8 cellular contexts compared by ENCODE assay signal in the genomic region with DNA sequence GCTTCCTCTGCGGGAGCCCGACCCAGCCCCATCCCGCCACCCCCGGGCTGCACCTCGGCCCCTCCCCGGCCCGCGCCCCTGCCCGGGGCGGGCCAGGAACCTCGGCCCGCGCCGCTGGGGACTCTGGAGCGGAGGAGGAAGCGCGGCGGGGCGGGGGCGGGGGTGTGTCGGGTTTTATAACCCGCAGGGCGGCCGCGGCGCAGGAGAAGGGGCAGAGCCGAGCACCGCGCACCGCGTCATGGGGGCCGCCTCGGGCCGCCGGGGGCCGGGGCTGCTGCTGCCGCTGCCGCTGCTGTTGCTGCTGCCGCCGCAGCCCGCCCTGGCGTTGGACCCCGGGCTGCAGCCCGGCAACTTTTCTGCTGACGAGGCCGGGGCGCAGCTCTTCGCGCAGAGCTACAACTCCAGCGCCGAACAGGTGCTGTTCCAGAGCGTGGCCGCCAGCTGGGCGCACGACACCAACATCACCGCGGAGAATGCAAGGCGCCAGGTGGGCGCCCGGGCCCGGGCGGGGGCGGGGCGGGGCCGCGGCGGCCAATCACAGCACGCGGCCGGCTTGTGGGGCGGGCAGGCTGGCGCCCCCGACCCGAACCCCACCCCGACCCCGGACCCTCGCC. TPM values are rescaled to one million over a fixed set of nuclear protein-coding genes. Genes with fewer than 3 reads are reported as not detected.
DNase-seq lines count a peak whose midpoint lies in the region; ATAC-seq, FAIRE-seq and TF ChIP-seq lines count a peak whose summit lies in the region.

Gene ACE, plus strand, starts transcription at position 205 of the 614 bp plus-strand sequence. Its CDS starts 34 bp downstream, at position 239.

- no peak within 1 kb of the TSS for H3K27ac ChIP-seq in HUES6 (ENCODE audit: low read depth, low read length)
- H3K27ac ChIP-seq in SU-DHL-6 (ENCODE audit: low read depth, low read length), result no peak within 1 kb of the TSS
- peak within 1 kb of the TSS; percentile 39 to 58 for H3K27ac ChIP-seq in breast epithelium
- no peak within 1 kb of the TSS for H3K27ac ChIP-seq in keratinocyte (ENCODE audit: control insufficient read depth, insufficient read depth, low read length)

- H2AFZ ChIP-seq in SU-DHL-6 (ENCODE audit: low read depth, low read length, severe bottlenecking) (no peak within 1 kb of the TSS), keratinocyte (ENCODE audit: control insufficient read depth, low read length) (peak within 1 kb of the TSS; percentile 19)

- no peak for TF ChIP-seq POLR2A in breast epithelium (IDR thresholded peaks at IDR 0.05)

- H3K4me3 ChIP-seq in HUES6 (ENCODE audit: low read depth, low read length), result peak within 1 kb of the TSS; percentile 60
- no peak within 1 kb of the TSS for H3K4me3 ChIP-seq in SU-DHL-6 (ENCODE audit: insufficient read depth, low read length, poor library complexity, severe bottlenecking)
- peak within 1 kb of the TSS; percentile 53 to 77 (median 59) for H3K4me3 ChIP-seq in breast epithelium
- peak within 1 kb of the TSS in 2 of 3 experiments; percentile 44 to 54 for H3K4me3 ChIP-seq in keratinocyte (ENCODE audit: control insufficient read depth in 2 of 3, extremely low read depth in 1 of 3, insufficient read depth in 2 of 3, low read depth in 1 of 3, low read length in 3 of 3)

- no peak for FAIRE-seq in keratinocyte (lab: Jason Lieb, UNC)

- intact Hi-C loops in breast epithelium (cut with DNase I; ENCODE audit: low total_unique reads), result no loop called here

- dilution Hi-C loops in keratinocyte (cut with MboI; ENCODE audit: extremely low pct_ligation_motif_present, low sequenced_read_pairs), result no loop called here

- H3K27me3 ChIP-seq in HUES6 (ENCODE audit: control insufficient read depth, insufficient read depth, low read length) (peaks cover 27% of the 10 kb centered on the region), SU-DHL-6 (ENCODE audit: low read length) (no peaks in the 10 kb centered on the region), breast epithelium (peaks cover 0 to 3% of the 10 kb centered on the region in 2 donors), keratinocyte (ENCODE audit: control insufficient read depth, extremely low read depth, insufficient read depth, low read length) (peaks cover 30% of the 10 kb centered on the region)

- ATAC-seq in GM21723 (IDR thresholded peaks at IDR 0.05; ENCODE audit: unreplicated experiment) (no peak), GM18520 (IDR thresholded peaks at IDR 0.05; ENCODE audit: unreplicated experiment) (no peak)

- no peaks in the 10 kb centered on the region for H3K9me1 ChIP-seq in keratinocyte (ENCODE audit: control insufficient read depth, extremely low read depth, insufficient read depth, low read length)

- H4K20me1 ChIP-seq in SU-DHL-6 (ENCODE audit: low read depth, low read length), result no peaks in the 10 kb centered on the region
- no peaks in the 10 kb centered on the region for H4K20me1 ChIP-seq in keratinocyte (ENCODE audit: control insufficient read depth, extremely low read depth, insufficient read depth, low read length)

- H3K9ac ChIP-seq in HUES6 (ENCODE audit: low read length) (peak within 1 kb of the TSS; percentile 26), SU-DHL-6 (ENCODE audit: low read length) (0 out of 2 replicates have a peak within 1 kb of the TSS, but pooled peaks have one; percentile 5), keratinocyte (ENCODE audit: control insufficient read depth, extremely low read depth, insufficient read depth, low read length) (no peak within 1 kb of the TSS)

- no peaks in the 10 kb centered on the region for H3F3A ChIP-seq in SU-DHL-6 (ENCODE audit: insufficient read depth)

- H3K4me2 ChIP-seq in SU-DHL-6 (ENCODE audit: low read depth, low read length, poor library complexity, severe bottlenecking), result peak within 1 kb of the TSS; percentile 49
- peak within 1 kb of the TSS; percentile 58 for H3K4me2 ChIP-seq in keratinocyte (ENCODE audit: control insufficient read depth, extremely low read depth, insufficient read depth, low read depth, low read length)

- H3K79me2 ChIP-seq in SU-DHL-6 (ENCODE audit: insufficient read depth, low read length), result no peaks in the 10 kb centered on the region
- H3K79me2 ChIP-seq in keratinocyte (ENCODE audit: control insufficient read depth, insufficient read depth, low read length), result no peaks in the 10 kb centered on the region

- H3K9me3 ChIP-seq in HUES6 (ENCODE audit: control insufficient read depth, insufficient read depth, low read depth, low read length) (no peaks in the 10 kb centered on the region), SU-DHL-6 (ENCODE audit: insufficient read depth, low read length) (no peaks in the 10 kb centered on the region), breast epithelium (no peaks in the 10 kb centered on the region), keratinocyte (ENCODE audit: control insufficient read depth, low read depth, low read length) (no peaks in the 10 kb centered on the region)

- no peaks in the 10 kb centered on the region for H3K36me3 ChIP-seq in HUES6 (ENCODE audit: control insufficient read depth, insufficient read depth, low read length)
- H3K36me3 ChIP-seq in SU-DHL-6 (ENCODE audit: low read length), result no peaks in the 10 kb centered on the region
- no peaks in the 10 kb centered on the region for H3K36me3 ChIP-seq in breast epithelium
- no peaks in the 10 kb centered on the region for H3K36me3 ChIP-seq in keratinocyte (ENCODE audit: control insufficient read depth in 2 of 2, extremely low read depth in 1 of 2, insufficient read depth in 2 of 2, low read length in 2 of 2)

- H3K9me2 ChIP-seq in SU-DHL-6 (replicated peaks; ENCODE audit: insufficient read depth, low read length), result no peaks in the 10 kb centered on the region

- DNase-seq in EL (peak; percentile 32), breast epithelium (ENCODE audit: low spot score in 2 of 2) (no peak), keratinocyte (ENCODE audit: low read depth, low spot score) (no peak)
- DNase-seq in stimulated activated CD4-positive, alpha-beta T cell treated with anti-CD3 and anti-CD28 coated beads, Interleukin-1b, Interleukin-23, amount 100 ng/mL, for 48 hours, result peak; percentile 21

- TF ChIP-seq CTCF in SU-DHL-6 (IDR thresholded peaks at IDR 0.05; ENCODE audit: insufficient read depth, low read length, poor library complexity, severe bottlenecking) (no peak), breast epithelium (IDR thresholded peaks at IDR 0.05) (no peak), keratinocyte (optimal IDR thresholded peaks at IDR 0.05 in 1 of 3, IDR thresholded peaks at IDR 0.05 in 1 of 3, conservative IDR thresholded peaks at IDR 0.05 in 1 of 3; ENCODE audit: extremely low read depth in 1 of 3, insufficient read depth in 2 of 3, low read length in 3 of 3) (no peak)

- H3K4me1 ChIP-seq in HUES6 (ENCODE audit: control insufficient read depth, insufficient read depth, low read length) (peaks cover 28% of the 10 kb centered on the region), breast epithelium (peaks cover 7 to 13% of the 10 kb centered on the region in 2 donors), keratinocyte (ENCODE audit: control insufficient read depth, extremely low read depth, insufficient read depth, low read length) (peaks cover 19% of the 10 kb centered on the region)

RNA-seq across cellular contexts. Expression of gene ACE, which starts in this region (rescaled TPM):
- total RNA-seq in breast epithelium, result 10 to 100 TPM in 1 of 3 donors, 1 to 10 TPM in 2; 2.6 to 13.9 (median 9.1) TPM
- 0.05 to 0.07 TPM in 2 of 3 replicates, not detected in the other for polyA plus RNA-seq in keratinocyte
- not detected for polyA plus RNA-seq in keratinocyte (2011; ENCODE audit: low read depth)
- polyA plus RNA-seq in keratinocyte (2011; cell fraction: cytosol; rRNA removed), result not detected in 2 replicates
- polyA plus RNA-seq in keratinocyte (2011; cell fraction: nucleus; rRNA removed), result 0.20 TPM in 1 of 2 replicates, not detected in the other
- 0.03 TPM in 1 of 2 replicates, not detected in the other for polyA plus RNA-seq in keratinocyte (2012; ENCODE audit: low replicate concordance)
- polyA minus RNA-seq in keratinocyte, result not detected in 3 replicates
- polyA minus RNA-seq in keratinocyte (2011; cell fraction: cytosol; rRNA and poly(A)+ RNA removed), result not detected
- 0.95 TPM in 1 of 2 replicates, not detected in the other for polyA minus RNA-seq in keratinocyte (2011; cell fraction: nucleus; rRNA and poly(A)+ RNA removed)

Comparison
In these comparisons a context has a peak if more than half of its experiments do, and no peak if none do; other contexts are left out.
1. DNase-seq: peak in EL (single experiment) and stimulated activated CD4-positive, alpha-beta T cell treated with anti-CD3 and anti-CD28 coated beads, Interleukin-1b, Interleukin-23, amount 100 ng/mL, for 48 hours (single experiment); none in breast epithelium (0 of 2) and keratinocyte (single experiment).
2. H3K27ac ChIP-seq: peak in breast epithelium (2 of 2); none in HUES6 (single experiment), SU-DHL-6 (single experiment) and keratinocyte (single experiment).